In the genomic region with DNA sequence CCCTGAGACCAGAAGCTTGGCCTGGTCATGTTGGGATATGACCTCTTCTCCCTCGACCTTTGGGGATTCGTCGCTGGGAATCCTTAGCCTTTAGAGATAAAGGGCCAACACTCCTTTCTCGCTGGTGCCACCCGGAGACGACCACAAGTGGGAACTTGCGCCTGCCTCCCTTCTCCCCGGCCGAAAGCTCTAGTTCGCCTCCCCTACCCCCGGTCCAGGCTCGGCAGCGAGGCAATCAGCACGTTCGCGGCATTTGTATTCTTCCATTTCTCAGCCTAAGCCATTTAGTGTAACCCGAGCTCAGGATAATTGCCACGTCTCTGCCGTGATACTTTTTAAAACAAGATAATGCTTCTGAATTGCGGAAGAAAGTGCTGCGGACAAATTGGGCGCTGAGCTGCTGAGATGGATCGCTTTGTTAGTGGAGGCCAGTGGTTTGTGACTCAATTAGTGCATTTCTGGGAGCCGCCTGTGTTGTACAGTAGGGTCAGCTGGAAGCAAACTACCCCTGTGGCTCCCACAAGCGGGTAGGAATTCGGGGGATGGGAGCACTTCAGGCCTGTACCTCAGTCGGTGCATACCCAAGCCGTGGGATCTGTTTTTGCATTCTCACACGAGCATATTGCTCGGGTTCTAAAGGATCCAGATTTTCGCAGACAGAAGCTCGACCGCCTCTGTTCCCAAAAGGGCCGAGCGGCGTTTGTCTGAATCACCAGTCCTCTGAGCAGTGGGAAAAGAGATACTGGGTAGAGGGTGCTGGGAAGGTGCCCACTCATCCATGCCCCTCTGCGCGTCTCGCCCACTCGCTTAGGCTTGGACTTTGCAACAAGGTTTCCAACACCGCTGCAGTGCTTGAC, we compare ENCODE assay signal across 8 cellular contexts. TPM values are rescaled to one million over a fixed set of nuclear protein-coding genes. Genes with fewer than 3 reads are reported as not detected.
DNase-seq lines count a peak whose midpoint lies in the region; ATAC-seq and TF ChIP-seq lines count a peak whose summit lies in the region.

No MANE protein-coding gene starts in this region.

- H3K9me3 Mint-ChIP-seq in nephron: no peaks in the 10 kb centered on the region

- no peak for TF ChIP-seq CTCF in GM06990 (IDR thresholded peaks at IDR 0.05; ENCODE audit: insufficient read depth, low read length, poor library complexity, severe bottlenecking)
- TF ChIP-seq CTCF in cardiac fibroblast (IDR thresholded peaks at IDR 0.05; ENCODE audit: low read depth, low read length): no peak
- no peak for TF ChIP-seq CTCF in nephron (IDR thresholded peaks at IDR 0.05; ENCODE audit: unreplicated experiment in 3 of 3)
- no peak for TF ChIP-seq CTCF in uterus (IDR thresholded peaks at IDR 0.05)

- ATAC-seq in HG02884 (IDR thresholded peaks at IDR 0.05; ENCODE audit: unreplicated experiment) (no peak), GM19463 (IDR thresholded peaks at IDR 0.05; ENCODE audit: unreplicated experiment) (no peak), HG02970 (IDR thresholded peaks at IDR 0.05; ENCODE audit: low FRiP score, unreplicated experiment) (no peak)

- H3K9me3 ChIP-seq in uterus: no peaks in the 10 kb centered on the region

- H3K4me3 Mint-ChIP-seq in nephron: peak overlapping the region; percentile 85 to 90 (median 86)

- H3K4me3 ChIP-seq in GM06990 (replicated peaks; ENCODE audit: low read depth, low read length) (peak overlapping the region; percentile 85), cardiac fibroblast (replicated peaks in 1 of 2; ENCODE audit: low read depth in 2 of 2, low read length in 2 of 2) (peak overlapping the region; percentile 70 to 72), uterus (no peak overlapping the region)

- no peaks in the 10 kb centered on the region for H3K36me3 Mint-ChIP-seq in nephron (ENCODE audit: low read depth)

- no peak overlapping the region for H3K27ac ChIP-seq in uterus

- peak overlapping the region; percentile 92 to 95 (median 94) for H3K27ac Mint-ChIP-seq in nephron

- TF ChIP-seq POLR2A in uterus (IDR thresholded peaks at IDR 0.05): no peak

- H3K4me1 Mint-ChIP-seq in nephron: peaks cover 53% of the 10 kb centered on the region

- H3K4me1 ChIP-seq in uterus: no peaks in the 10 kb centered on the region

- peaks cover 77% of the 10 kb centered on the region for H3K27me3 Mint-ChIP-seq in nephron (ENCODE audit: low read depth)

- DNase-seq in GM06990 (ENCODE audit: extremely low read depth, insufficient read length): no peak
- peak; percentile 66 for DNase-seq in NCI-H1105 (lab: John Stamatoyannopoulos, UW)
- DNase-seq in cardiac fibroblast (ENCODE audit: low read depth in 2 of 2): no peak
- DNase-seq in uterus: no peak

- intact Hi-C loops in uterus (cut with DNase I; ENCODE audit: low total_unique reads): no loop called here

- H3K27me3 ChIP-seq in GM06990 (replicated peaks; ENCODE audit: control insufficient read depth, insufficient read depth, low read length) (no peaks in the 10 kb centered on the region; the same call in 1 of the 2 replicates), uterus (peaks cover 13 to 75% of the 10 kb centered on the region in 2 donors)

- H3K36me3 ChIP-seq in GM06990 (ENCODE audit: control insufficient read depth, insufficient read depth, low read length) (no peaks in the 10 kb centered on the region), uterus (no peaks in the 10 kb centered on the region)

RNA-seq across cellular contexts. Expression of gene SIX1, which starts 6.8 kb away (rescaled TPM):
- 1 to 10 TPM in 1 of 4 donors, not detected in 3; 7.1 TPM for total RNA-seq in uterus

Comparison
In these comparisons a context has a peak if more than half of its experiments do, and no peak if none do; other contexts are left out.
1. H3K4me3 ChIP-seq: peak in GM06990 (single experiment) and cardiac fibroblast (2 of 2); none in uterus (0 of 2).